ENCODE assay signal across 29 cellular contexts in genomic region chr1:218967254-218967653, GRCh38.
"Had no signal": no experiment of that assay in that cellular context is flagged by ENCODE, and none has a peak within 500 bp of the region (broad histone marks: within the 10 kb centered on the region; RNA-seq: fewer than 3 reads in every experiment).

No MANE protein-coding gene starts in this region.

- H3K27ac ChIP-seq: neural progenitor cell, ovary, parathyroid adenoma, psoas muscle, skin epidermis, spleen, suprapubic skin, testis, tibial artery, transverse colon, upper lobe of left lung, vagina had no signal

- H3K4me1 ChIP-seq: neural progenitor cell, parathyroid adenoma, psoas muscle, spleen, suprapubic skin, testis, transverse colon, upper lobe of left lung, vagina had no signal

- H2AFZ ChIP-seq: neural progenitor cell, parathyroid adenoma had no signal

- H3K36me3 ChIP-seq: neural progenitor cell, ovary, spleen, suprapubic skin, tibial artery, transverse colon, upper lobe of left lung, vagina had no signal

- H3K27me3 ChIP-seq: neural progenitor cell, ovary, spleen, suprapubic skin, testis, tibial artery, transverse colon, upper lobe of left lung, vagina had no signal

- FAIRE-seq: urothelium cell line had no signal

- H3K9me3 ChIP-seq: ovary, suprapubic skin, testis, transverse colon had no signal

- H3K4me3 ChIP-seq: neural progenitor cell, ovary, psoas muscle, skin epidermis, smooth muscle cell, spleen, suprapubic skin, testis, tibial artery, transverse colon, upper lobe of left lung, vagina had no signal

- H3K9ac ChIP-seq: neural progenitor cell, parathyroid adenoma had no signal

- H3K79me2 ChIP-seq: parathyroid adenoma had no signal

- ATAC-seq: natural killer cell; psoas muscle; right cardiac atrium; sciatic nerve; stimulated activated memory B cell treated with anti-CD40 and anti-IgM and Interleukin-4, amounts not matched to agents 10 μg/mL and 1 μg/mL and 100 μg/mL, for 72 hours; stimulated activated naive CD8-positive, alpha-beta T cell treated with anti-CD3 and anti-CD28 coated beads, Interleukin-15, amount 100 ng/mL, for 72 hours; stimulated activated naive CD8-positive, alpha-beta T cell treated with anti-CD3 and anti-CD28 coated beads, Interleukin-15, Interleukin-2, amounts not matched to agents 100 U/mL and 50 U/mL, for 24 hours had no signal

- H3K4me2 ChIP-seq: neural progenitor cell, smooth muscle cell had no signal

- DNase-seq: natural killer cell; occipital lobe; ovary; posterior cingulate gyrus; psoas muscle; right cardiac atrium; spleen; stimulated activated CD4-positive, alpha-beta T cell treated with anti-CD3 and anti-CD28 coated beads, Interleukin-12 subunit alpha, Interleukin-12 subunit beta, amount 100 ng/mL, for 4 hours; stimulated activated CD4-positive, alpha-beta T cell treated with anti-CD3 and anti-CD28 coated beads, Interleukin-1b, Interleukin-23, amount 100 ng/mL, for 48 hours; stimulated activated CD4-positive, alpha-beta T cell treated with anti-CD3 and anti-CD28 coated beads, Interleukin-4, amount 100 ng/mL, for 1 hour; stimulated activated CD4-positive, alpha-beta T cell treated with anti-CD3 and anti-CD28 coated beads, Interleukin-4, amount 100 ng/mL, for 4 hours; stimulated activated CD8-positive, alpha-beta memory T cell treated with anti-CD3 and anti-CD28 coated beads, Interleukin-4, amount 100 ng/mL, for 48 hours; stimulated activated naive CD4-positive, alpha-beta T cell; stimulated activated naive CD8-positive, alpha-beta T cell treated with anti-CD3 and anti-CD28 coated beads, Interleukin-15, amount 100 ng/mL, for 72 hours; stimulated activated naive CD8-positive, alpha-beta T cell treated with anti-CD3 and anti-CD28 coated beads, Interleukin-15, Interleukin-2, amounts not matched to agents 100 U/mL and 50 U/mL, for 24 hours; substantia nigra; testis; tibial artery; transverse colon; upper lobe of left lung had no signal
